Comparison of ENCODE assay signal across 10 cellular contexts in the genomic region with DNA sequence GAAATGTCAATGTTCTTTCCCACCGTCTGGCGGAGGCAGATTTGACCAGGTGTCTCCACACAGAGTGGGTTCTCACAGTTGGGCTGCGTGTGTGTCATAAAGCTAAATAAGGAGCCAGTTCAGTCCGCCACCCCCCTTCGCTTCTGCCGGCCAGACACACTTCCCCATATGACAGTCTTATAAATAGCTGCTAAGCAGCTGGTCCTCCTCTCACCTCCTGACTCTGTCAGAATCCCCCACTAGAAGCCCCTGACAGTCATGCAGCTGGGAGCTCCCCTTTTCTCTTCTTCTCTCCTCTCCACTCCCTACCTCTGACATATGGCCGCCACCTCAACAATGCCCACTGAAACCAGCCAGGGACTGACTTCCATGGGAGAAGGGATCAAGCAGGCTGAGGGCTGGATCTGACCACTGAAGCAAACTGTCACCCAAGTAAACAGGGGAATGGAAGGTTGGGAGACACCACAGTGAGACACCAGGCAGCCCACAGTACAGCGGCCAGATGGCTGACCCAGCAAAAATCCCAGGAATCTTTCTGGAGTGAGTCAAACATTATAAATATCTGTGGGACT.
DNase-seq lines count a peak whose midpoint lies in the region; ATAC-seq and TF ChIP-seq lines count a peak whose summit lies in the region.
"Had no signal": no experiment of that assay in that cellular context is flagged by ENCODE, and none has a peak within 500 bp of the region (broad histone marks: within the 10 kb centered on the region; RNA-seq: fewer than 3 reads in every experiment).

No MANE protein-coding gene starts in this region.

- ATAC-seq in GM21423 (IDR thresholded peaks at IDR 0.05; ENCODE audit: unreplicated experiment) (peak; percentile 76), HG03520 (IDR thresholded peaks at IDR 0.05; ENCODE audit: unreplicated experiment) (peak; percentile 52)
- no peak for ATAC-seq in activated CD8-positive, alpha-beta T cell treated with anti-CD3 and anti-CD28 coated beads for 36 hours
- ATAC-seq: left lung had no signal

- no peak overlapping the region for H3K27ac Mint-ChIP-seq in activated CD8-positive, alpha-beta T cell treated with anti-CD3 and anti-CD28 coated beads for 36 hours

- H3K4me1 Mint-ChIP-seq in activated CD8-positive, alpha-beta T cell treated with anti-CD3 and anti-CD28 coated beads for 36 hours (ENCODE audit: low read depth) = no peaks in the 10 kb centered on the region

- H3K9me3 Mint-ChIP-seq in activated CD8-positive, alpha-beta T cell treated with anti-CD3 and anti-CD28 coated beads for 36 hours = no peaks in the 10 kb centered on the region

- H3K4me3 ChIP-seq in fibroblast of mammary gland (ENCODE audit: control insufficient read depth, low read depth, low read length) = no peak overlapping the region
- H3K4me3 ChIP-seq: left lung had no signal

- intact Hi-C loops in activated CD8-positive, alpha-beta T cell treated with anti-CD3 and anti-CD28 coated beads for 36 hours (cut with micrococcal nuclease) = no loop called here

- POLR2A ChIA-PET in activated CD8-positive, alpha-beta T cell treated with anti-CD3 and anti-CD28 coated beads for 36 hours (lab: Charles Lee) = no interaction called here

- CTCF ChIA-PET in activated CD8-positive, alpha-beta T cell treated with anti-CD3 and anti-CD28 coated beads for 36 hours (lab: Charles Lee) = no interaction called here

- H3K36me3 Mint-ChIP-seq in activated CD8-positive, alpha-beta T cell treated with anti-CD3 and anti-CD28 coated beads for 36 hours (ENCODE audit: low read depth) = no peaks in the 10 kb centered on the region

- TF ChIP-seq CTCF in fibroblast of mammary gland (conservative IDR thresholded peaks at IDR 0.05; ENCODE audit: control insufficient read depth, insufficient read depth, low read depth, low read length) = no peak
- no peak for TF ChIP-seq CTCF in activated CD8-positive, alpha-beta T cell treated with anti-CD3 and anti-CD28 coated beads for 36 hours (IDR thresholded peaks at IDR 0.05)

- DNase-seq in Daoy (ENCODE audit: low read depth) (peak; percentile 35), fibroblast of mammary gland (ENCODE audit: low read depth) (peak; percentile 7), medulla oblongata (ENCODE audit: extremely low spot score) (no peak), DMS114 treated with DMSO at 0.1 percent for 48 hours (lab: John Stamatoyannopoulos, UW; ENCODE audit: unreplicated experiment) (no peak)
- no peak for DNase-seq in activated T-cell treated with anti-CD3 and anti-CD28 coated beads, Interleukin-2, amount 50 U/mL, for 48 hours
- DNase-seq in activated CD8-positive, alpha-beta T cell treated with anti-CD3 and anti-CD28 coated beads for 36 hours = no peak
- DNase-seq: Caco-2, left lung had no signal

- H3K27me3 Mint-ChIP-seq in activated CD8-positive, alpha-beta T cell treated with anti-CD3 and anti-CD28 coated beads for 36 hours = peaks cover 6% of the 10 kb centered on the region

- H3K4me3 Mint-ChIP-seq in activated CD8-positive, alpha-beta T cell treated with anti-CD3 and anti-CD28 coated beads for 36 hours = no peak overlapping the region

Comparison
In these comparisons a context has a peak if more than half of its experiments do, and no peak if none do; other contexts are left out.
1. DNase-seq: peak in Daoy (single experiment) and fibroblast of mammary gland (single experiment); none in medulla oblongata (single experiment), activated T-cell treated with anti-CD3 and anti-CD28 coated beads, Interleukin-2, amount 50 U/mL, for 48 hours (0 of 2), activated CD8-positive, alpha-beta T cell treated with anti-CD3 and anti-CD28 coated beads for 36 hours (single experiment) and DMS114 treated with DMSO at 0.1 percent for 48 hours (single experiment).